Comparison of ENCODE assay signal across 1 cellular context in genomic region chr14:21024668-21025373, GRCh38.
TF ChIP-seq lines count a peak whose summit lies in the region.

Gene NDRG2, minus strand, starts transcription at chr14:21025061. Its CDS starts 1,746 bp downstream, at chr14:21023315.

TF ChIP-seq in HepG2, 621 proteins besides CTCF, POLR2A, EP300 and RAD21 (continued from another document and continues in another):
- TF ChIP-seq HINFP (CRISPR knock-in tag; IDR thresholded peaks at IDR 0.05; ENCODE audit: low read depth) (no peak), ZBED4 (CRISPR knock-in tag; IDR thresholded peaks at IDR 0.05; ENCODE audit: borderline replicate concordance) (peak; percentile 71; the same call in 1 of the 2 replicates), UBTF (CRISPR knock-in tag; IDR thresholded peaks at IDR 0.05) (peak; percentile 90), HDAC1 (CRISPR knock-in tag; IDR thresholded peaks at IDR 0.05) (peak; percentile 79), CHD2 (IDR thresholded peaks at IDR 0.05; ENCODE audit: low read depth, low read length) (peak; percentile 59; the same call in 1 of the 2 replicates), FOSL2 (CRISPR knock-in tag; IDR thresholded peaks at IDR 0.05) (peak; percentile 34), PAX8 (CRISPR knock-in tag; IDR thresholded peaks at IDR 0.05; ENCODE audit: borderline replicate concordance) (no peak), HNRNPLL (IDR thresholded peaks at IDR 0.05; ENCODE audit: low read depth, low read length, poor library complexity, severe bottlenecking) (peak; percentile 60), GLMP (CRISPR knock-in tag; IDR thresholded peaks at IDR 0.05; ENCODE audit: borderline replicate concordance) (no peak; the same call in 1 of the 2 replicates), HNF4G (IDR thresholded peaks at IDR 0.05; ENCODE audit: borderline replicate concordance, low read depth, low read length) (peak; percentile 48; the same call in 1 of the 2 replicates), HNF4G (CRISPR knock-in tag; IDR thresholded peaks at IDR 0.05; ENCODE audit: borderline replicate concordance, low read depth) (peak; percentile 31; the same call in 1 of the 2 replicates), KLF16 (CRISPR knock-in tag; IDR thresholded peaks at IDR 0.05) (peak in 1 of 2 experiments; percentile 73; a peak in 1 of 4 replicates), ETS1 (CRISPR knock-in tag; IDR thresholded peaks at IDR 0.05) (no peak), ZNF816 (CRISPR knock-in tag; IDR thresholded peaks at IDR 0.05; ENCODE audit: borderline replicate concordance) (peak; percentile 62; the same call in 1 of the 2 replicates), TFDP2 (CRISPR knock-in tag; IDR thresholded peaks at IDR 0.05) (peak; percentile 74), ONECUT2 (CRISPR knock-in tag; IDR thresholded peaks at IDR 0.05) (peak; percentile 63), PHF8 (CRISPR knock-in tag; IDR thresholded peaks at IDR 0.05) (peak; percentile 82), RBFOX2 (IDR thresholded peaks at IDR 0.05; ENCODE audit: low read depth, low read length) (peak; percentile 94), SMAD1 (CRISPR knock-in tag; IDR thresholded peaks at IDR 0.05; ENCODE audit: borderline replicate concordance, low read depth) (no peak), HOXA3 (CRISPR knock-in tag; IDR thresholded peaks at IDR 0.05) (peak; percentile 82), NR0B2 (CRISPR knock-in tag; IDR thresholded peaks at IDR 0.05) (peak; percentile 83; the same call in 1 of the 2 replicates), ZNF292 (CRISPR knock-in tag; IDR thresholded peaks at IDR 0.05; ENCODE audit: borderline replicate concordance, low read depth) (peak; percentile 63), FIP1L1 (IDR thresholded peaks at IDR 0.05; ENCODE audit: borderline replicate concordance, insufficient read depth, low read depth, low read length) (no peak), ZNF687 (CRISPR knock-in tag; IDR thresholded peaks at IDR 0.05) (peak; percentile 88), SP2 (CRISPR knock-in tag; IDR thresholded peaks at IDR 0.05) (no peak; the same call in 1 of the 2 replicates), SOX5 (CRISPR knock-in tag; IDR thresholded peaks at IDR 0.05; ENCODE audit: borderline replicate concordance) (no peak), PREB (CRISPR knock-in tag; IDR thresholded peaks at IDR 0.05) (0 out of 2 replicates have a peak, but pooled peaks have one; percentile 54), NCOA1 (CRISPR knock-in tag; IDR thresholded peaks at IDR 0.05) (peak; percentile 79; the same call in 1 of the 2 replicates), FOXA3 (CRISPR knock-in tag; IDR thresholded peaks at IDR 0.05) (peak; percentile 50; the same call in 1 of the 2 replicates), RBM22 (optimal IDR thresholded peaks at IDR 0.05; ENCODE audit: low read length) (no peak), BORCS8-MEF2B (CRISPR knock-in tag; IDR thresholded peaks at IDR 0.05) (no peak; the same call in 1 of the 2 replicates), HOXD1 (CRISPR knock-in tag; IDR thresholded peaks at IDR 0.05) (0 out of 2 replicates have a peak, but pooled peaks have one; percentile 74), ZFP90 (CRISPR knock-in tag; IDR thresholded peaks at IDR 0.05; ENCODE audit: borderline replicate concordance) (peak; percentile 17; the same call in 1 of the 2 replicates), MEIS2 (CRISPR knock-in tag; IDR thresholded peaks at IDR 0.05) (peak; percentile 82; the same call in 1 of the 2 replicates), ZNF274 (CRISPR knock-in tag; IDR thresholded peaks at IDR 0.05) (0 out of 2 replicates have a peak, but pooled peaks have one; percentile 16), ZBTB2 (CRISPR knock-in tag; IDR thresholded peaks at IDR 0.05; ENCODE audit: low read depth) (0 out of 2 replicates have a peak, but pooled peaks have one; percentile 32), ZNF414 (CRISPR knock-in tag; IDR thresholded peaks at IDR 0.05) (no peak; the same call in 1 of the 2 replicates), ERF (CRISPR knock-in tag; IDR thresholded peaks at IDR 0.05) (peak; percentile 83; the same call in 1 of the 2 replicates)
